ENCODE assay signal across 1 cellular context in genomic region chr12:31278445-31279242, GRCh38.
TF ChIP-seq lines count a peak whose summit lies in the region.

No MANE protein-coding gene starts in this region.

TF ChIP-seq in WTC11, 78 proteins besides CTCF, POLR2A, EP300 and RAD21:
- TF ChIP-seq AFF4 (CRISPR knock-in tag; IDR thresholded peaks at IDR 0.05; ENCODE audit: borderline replicate concordance) (no peak), ZSCAN18 (CRISPR knock-in tag; IDR thresholded peaks at IDR 0.05) (no peak)
